2 cellular contexts compared by ENCODE assay signal in the genomic region with DNA sequence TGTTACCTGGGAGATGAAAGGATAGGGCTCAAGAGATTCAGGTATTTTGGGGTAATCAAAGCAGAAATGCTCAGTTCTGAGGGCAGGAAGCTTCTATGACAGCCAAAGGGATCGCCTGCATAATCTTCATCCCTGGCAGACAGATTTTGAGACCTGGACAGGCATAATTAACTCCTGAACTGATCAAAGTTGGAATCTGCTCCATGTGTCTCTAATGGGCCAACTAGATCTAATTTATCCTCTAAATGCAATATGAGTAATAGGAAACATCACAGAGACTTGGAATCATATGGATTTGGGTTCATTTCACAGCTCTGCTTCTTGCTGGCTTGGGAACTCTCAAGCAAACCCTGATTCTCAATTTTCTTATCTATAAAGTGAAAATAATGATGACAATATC.
TF ChIP-seq lines count a peak whose summit lies in the region.

No MANE protein-coding gene starts in this region.

TF ChIP-seq in GM23338, 12 proteins besides CTCF, POLR2A, EP300 and RAD21 (continued from another document and continues in another):
- TF ChIP-seq, protein P1, sequence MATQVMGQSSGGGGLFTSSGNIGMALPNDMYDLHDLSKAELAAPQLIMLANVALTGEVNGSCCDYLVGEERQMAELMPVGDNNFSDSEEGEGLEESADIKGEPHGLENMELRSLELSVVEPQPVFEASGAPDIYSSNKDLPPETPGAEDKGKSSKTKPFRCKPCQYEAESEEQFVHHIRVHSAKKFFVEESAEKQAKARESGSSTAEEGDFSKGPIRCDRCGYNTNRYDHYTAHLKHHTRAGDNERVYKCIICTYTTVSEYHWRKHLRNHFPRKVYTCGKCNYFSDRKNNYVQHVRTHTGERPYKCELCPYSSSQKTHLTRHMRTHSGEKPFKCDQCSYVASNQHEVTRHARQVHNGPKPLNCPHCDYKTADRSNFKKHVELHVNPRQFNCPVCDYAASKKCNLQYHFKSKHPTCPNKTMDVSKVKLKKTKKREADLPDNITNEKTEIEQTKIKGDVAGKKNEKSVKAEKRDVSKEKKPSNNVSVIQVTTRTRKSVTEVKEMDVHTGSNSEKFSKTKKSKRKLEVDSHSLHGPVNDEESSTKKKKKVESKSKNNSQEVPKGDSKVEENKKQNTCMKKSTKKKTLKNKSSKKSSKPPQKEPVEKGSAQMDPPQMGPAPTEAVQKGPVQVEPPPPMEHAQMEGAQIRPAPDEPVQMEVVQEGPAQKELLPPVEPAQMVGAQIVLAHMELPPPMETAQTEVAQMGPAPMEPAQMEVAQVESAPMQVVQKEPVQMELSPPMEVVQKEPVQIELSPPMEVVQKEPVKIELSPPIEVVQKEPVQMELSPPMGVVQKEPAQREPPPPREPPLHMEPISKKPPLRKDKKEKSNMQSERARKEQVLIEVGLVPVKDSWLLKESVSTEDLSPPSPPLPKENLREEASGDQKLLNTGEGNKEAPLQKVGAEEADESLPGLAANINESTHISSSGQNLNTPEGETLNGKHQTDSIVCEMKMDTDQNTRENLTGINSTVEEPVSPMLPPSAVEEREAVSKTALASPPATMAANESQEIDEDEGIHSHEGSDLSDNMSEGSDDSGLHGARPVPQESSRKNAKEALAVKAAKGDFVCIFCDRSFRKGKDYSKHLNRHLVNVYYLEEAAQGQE (IDR thresholded peaks at IDR 0.05; ENCODE audit: unreplicated experiment) = no peak
- TF ChIP-seq ETS1 (IDR thresholded peaks at IDR 0.05) = no peak
- no peak for TF ChIP-seq NANOG (IDR thresholded peaks at IDR 0.05; ENCODE audit: borderline replicate concordance)
- no peak for TF ChIP-seq ZNF331 (CRISPR knock-in tag; IDR thresholded peaks at IDR 0.05; ENCODE audit: low read depth)
- TF ChIP-seq, protein P2, sequence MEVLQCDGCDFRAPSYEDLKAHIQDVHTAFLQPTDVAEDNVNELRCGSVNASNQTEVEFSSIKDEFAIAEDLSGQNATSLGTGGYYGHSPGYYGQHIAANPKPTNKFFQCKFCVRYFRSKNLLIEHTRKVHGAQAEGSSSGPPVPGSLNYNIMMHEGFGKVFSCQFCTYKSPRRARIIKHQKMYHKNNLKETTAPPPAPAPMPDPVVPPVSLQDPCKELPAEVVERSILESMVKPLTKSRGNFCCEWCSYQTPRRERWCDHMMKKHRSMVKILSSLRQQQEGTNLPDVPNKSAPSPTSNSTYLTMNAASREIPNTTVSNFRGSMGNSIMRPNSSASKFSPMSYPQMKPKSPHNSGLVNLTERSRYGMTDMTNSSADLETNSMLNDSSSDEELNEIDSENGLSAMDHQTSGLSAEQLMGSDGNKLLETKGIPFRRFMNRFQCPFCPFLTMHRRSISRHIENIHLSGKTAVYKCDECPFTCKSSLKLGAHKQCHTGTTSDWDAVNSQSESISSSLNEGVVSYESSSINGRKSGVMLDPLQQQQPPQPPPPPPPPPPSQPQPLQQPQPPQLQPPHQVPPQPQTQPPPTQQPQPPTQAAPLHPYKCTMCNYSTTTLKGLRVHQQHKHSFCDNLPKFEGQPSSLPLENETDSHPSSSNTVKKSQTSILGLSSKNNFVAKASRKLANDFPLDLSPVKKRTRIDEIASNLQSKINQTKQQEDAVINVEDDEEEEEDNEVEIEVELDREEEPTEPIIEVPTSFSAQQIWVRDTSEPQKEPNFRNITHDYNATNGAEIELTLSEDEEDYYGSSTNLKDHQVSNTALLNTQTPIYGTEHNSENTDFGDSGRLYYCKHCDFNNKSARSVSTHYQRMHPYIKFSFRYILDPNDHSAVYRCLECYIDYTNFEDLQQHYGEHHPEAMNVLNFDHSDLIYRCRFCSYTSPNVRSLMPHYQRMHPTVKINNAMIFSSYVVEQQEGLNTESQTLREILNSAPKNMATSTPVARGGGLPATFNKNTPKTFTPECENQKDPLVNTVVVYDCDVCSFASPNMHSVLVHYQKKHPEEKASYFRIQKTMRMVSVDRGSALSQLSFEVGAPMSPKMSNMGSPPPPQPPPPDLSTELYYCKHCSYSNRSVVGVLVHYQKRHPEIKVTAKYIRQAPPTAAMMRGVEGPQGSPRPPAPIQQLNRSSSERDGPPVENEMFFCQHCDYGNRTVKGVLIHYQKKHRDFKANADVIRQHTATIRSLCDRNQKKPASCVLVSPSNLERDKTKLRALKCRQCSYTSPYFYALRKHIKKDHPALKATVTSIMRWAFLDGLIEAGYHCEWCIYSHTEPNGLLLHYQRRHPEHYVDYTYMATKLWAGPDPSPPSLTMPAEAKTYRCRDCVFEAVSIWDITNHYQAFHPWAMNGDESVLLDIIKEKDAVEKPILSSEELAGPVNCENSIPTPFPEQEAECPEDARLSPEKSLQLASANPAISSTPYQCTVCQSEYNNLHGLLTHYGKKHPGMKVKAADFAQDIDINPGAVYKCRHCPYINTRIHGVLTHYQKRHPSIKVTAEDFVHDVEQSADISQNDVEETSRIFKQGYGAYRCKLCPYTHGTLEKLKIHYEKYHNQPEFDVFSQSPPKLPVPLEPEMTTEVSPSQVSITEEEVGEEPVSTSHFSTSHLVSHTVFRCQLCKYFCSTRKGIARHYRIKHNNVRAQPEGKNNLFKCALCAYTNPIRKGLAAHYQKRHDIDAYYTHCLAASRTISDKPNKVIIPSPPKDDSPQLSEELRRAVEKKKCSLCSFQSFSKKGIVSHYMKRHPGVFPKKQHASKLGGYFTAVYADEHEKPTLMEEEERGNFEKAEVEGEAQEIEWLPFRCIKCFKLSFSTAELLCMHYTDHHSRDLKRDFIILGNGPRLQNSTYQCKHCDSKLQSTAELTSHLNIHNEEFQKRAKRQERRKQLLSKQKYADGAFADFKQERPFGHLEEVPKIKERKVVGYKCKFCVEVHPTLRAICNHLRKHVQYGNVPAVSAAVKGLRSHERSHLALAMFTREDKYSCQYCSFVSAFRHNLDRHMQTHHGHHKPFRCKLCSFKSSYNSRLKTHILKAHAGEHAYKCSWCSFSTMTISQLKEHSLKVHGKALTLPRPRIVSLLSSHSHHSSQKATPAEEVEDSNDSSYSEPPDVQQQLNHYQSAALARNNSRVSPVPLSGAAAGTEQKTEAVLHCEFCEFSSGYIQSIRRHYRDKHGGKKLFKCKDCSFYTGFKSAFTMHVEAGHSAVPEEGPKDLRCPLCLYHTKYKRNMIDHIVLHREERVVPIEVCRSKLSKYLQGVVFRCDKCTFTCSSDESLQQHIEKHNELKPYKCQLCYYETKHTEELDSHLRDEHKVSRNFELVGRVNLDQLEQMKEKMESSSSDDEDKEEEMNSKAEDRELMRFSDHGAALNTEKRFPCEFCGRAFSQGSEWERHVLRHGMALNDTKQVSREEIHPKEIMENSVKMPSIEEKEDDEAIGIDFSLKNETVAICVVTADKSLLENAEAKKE (CRISPR knock-in tag; IDR thresholded peaks at IDR 0.05) = no peak
- no peak for TF ChIP-seq CREB1 (CRISPR knock-in tag; IDR thresholded peaks at IDR 0.05; ENCODE audit: low read depth)
- TF ChIP-seq EZH2phosphoT487 (IDR thresholded peaks at IDR 0.05; ENCODE audit: unreplicated experiment) = no peak
- no peak for TF ChIP-seq STAT1 (IDR thresholded peaks at IDR 0.05; ENCODE audit: unreplicated experiment)
- no peak for TF ChIP-seq ZNF114 (CRISPR knock-in tag; IDR thresholded peaks at IDR 0.05)
- no peak for TF ChIP-seq POLR2AphosphoS5 (IDR thresholded peaks at IDR 0.05; ENCODE audit: low read depth)

TF ChIP-seq in WTC11, 78 proteins besides CTCF, POLR2A, EP300 and RAD21 (continues in another document):
- no peak for TF ChIP-seq ARID4B (CRISPR knock-in tag; IDR thresholded peaks at IDR 0.05; ENCODE audit: borderline replicate concordance)
- TF ChIP-seq STAT6 (CRISPR knock-in tag; conservative IDR thresholded peaks at IDR 0.05; ENCODE audit: low read depth) = no peak
- TF ChIP-seq, protein P3, sequence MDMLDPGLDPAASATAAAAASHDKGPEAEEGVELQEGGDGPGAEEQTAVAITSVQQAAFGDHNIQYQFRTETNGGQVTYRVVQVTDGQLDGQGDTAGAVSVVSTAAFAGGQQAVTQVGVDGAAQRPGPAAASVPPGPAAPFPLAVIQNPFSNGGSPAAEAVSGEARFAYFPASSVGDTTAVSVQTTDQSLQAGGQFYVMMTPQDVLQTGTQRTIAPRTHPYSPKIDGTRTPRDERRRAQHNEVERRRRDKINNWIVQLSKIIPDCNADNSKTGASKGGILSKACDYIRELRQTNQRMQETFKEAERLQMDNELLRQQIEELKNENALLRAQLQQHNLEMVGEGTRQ (CRISPR knock-in tag; IDR thresholded peaks at IDR 0.05) = no peak
- no peak for TF ChIP-seq CREM (CRISPR knock-in tag; IDR thresholded peaks at IDR 0.05)
- no peak for TF ChIP-seq NR1H2 (CRISPR knock-in tag; IDR thresholded peaks at IDR 0.05)
- TF ChIP-seq MAX (CRISPR knock-in tag; IDR thresholded peaks at IDR 0.05) = no peak
- TF ChIP-seq, protein P4, sequence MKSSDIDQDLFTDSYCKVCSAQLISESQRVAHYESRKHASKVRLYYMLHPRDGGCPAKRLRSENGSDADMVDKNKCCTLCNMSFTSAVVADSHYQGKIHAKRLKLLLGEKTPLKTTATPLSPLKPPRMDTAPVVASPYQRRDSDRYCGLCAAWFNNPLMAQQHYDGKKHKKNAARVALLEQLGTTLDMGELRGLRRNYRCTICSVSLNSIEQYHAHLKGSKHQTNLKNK (CRISPR knock-in tag; IDR thresholded peaks at IDR 0.05) = no peak
- no peak for TF ChIP-seq HMGA2 (CRISPR knock-in tag; IDR thresholded peaks at IDR 0.05)
- TF ChIP-seq, protein P5, sequence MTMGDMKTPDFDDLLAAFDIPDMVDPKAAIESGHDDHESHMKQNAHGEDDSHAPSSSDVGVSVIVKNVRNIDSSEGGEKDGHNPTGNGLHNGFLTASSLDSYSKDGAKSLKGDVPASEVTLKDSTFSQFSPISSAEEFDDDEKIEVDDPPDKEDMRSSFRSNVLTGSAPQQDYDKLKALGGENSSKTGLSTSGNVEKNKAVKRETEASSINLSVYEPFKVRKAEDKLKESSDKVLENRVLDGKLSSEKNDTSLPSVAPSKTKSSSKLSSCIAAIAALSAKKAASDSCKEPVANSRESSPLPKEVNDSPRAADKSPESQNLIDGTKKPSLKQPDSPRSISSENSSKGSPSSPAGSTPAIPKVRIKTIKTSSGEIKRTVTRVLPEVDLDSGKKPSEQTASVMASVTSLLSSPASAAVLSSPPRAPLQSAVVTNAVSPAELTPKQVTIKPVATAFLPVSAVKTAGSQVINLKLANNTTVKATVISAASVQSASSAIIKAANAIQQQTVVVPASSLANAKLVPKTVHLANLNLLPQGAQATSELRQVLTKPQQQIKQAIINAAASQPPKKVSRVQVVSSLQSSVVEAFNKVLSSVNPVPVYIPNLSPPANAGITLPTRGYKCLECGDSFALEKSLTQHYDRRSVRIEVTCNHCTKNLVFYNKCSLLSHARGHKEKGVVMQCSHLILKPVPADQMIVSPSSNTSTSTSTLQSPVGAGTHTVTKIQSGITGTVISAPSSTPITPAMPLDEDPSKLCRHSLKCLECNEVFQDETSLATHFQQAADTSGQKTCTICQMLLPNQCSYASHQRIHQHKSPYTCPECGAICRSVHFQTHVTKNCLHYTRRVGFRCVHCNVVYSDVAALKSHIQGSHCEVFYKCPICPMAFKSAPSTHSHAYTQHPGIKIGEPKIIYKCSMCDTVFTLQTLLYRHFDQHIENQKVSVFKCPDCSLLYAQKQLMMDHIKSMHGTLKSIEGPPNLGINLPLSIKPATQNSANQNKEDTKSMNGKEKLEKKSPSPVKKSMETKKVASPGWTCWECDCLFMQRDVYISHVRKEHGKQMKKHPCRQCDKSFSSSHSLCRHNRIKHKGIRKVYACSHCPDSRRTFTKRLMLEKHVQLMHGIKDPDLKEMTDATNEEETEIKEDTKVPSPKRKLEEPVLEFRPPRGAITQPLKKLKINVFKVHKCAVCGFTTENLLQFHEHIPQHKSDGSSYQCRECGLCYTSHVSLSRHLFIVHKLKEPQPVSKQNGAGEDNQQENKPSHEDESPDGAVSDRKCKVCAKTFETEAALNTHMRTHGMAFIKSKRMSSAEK (CRISPR knock-in tag; IDR thresholded peaks at IDR 0.05; ENCODE audit: borderline replicate concordance) = no peak
